Comparison of ENCODE assay signal across 8 cellular contexts in the genomic region with DNA sequence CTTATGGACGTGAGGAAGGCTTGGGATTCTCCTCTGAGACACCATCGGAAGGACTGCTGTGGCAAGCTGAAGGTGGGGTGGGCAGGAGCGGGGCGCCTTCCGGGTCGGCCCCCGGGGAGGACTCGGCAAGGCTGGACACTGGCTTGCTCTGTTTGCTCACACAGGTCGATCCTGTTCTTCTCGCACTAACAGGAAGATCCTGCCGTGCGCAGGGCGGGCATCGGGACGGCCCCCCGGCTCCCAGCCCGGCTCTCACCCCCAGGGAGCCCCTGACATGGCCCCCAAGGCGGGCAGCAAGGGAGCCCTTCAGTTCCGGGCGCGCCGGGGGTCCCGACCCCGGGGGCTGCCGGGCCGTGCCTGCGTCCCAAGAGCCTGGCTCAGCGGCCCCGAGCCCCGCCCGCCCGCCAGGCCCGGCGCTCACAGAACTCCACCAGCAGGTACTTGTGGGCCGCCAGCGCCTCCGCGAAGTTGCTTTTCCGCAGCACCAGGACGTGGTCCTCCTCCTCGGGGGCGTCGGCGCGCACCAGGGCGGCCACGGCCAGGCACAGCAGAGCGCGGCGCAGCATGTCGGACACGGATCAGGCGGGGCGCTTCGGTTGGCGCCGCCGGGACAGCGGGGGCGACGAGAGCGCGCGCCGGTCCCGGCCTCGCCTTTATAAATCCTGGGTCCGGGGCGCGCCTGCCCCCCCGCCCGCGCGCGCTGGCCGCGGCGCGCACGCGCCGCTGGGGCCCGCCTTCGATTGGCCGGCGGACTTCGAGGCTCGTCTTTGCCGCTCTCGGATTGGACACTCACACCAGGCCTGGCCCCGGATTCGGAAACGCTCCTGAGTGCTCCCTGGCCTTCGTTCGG. TPM values are rescaled to one million over a fixed set of nuclear protein-coding genes. Genes with fewer than 3 reads are reported as not detected.
DNase-seq lines count a peak whose midpoint lies in the region; ATAC-seq, FAIRE-seq and TF ChIP-seq lines count a peak whose summit lies in the region.

A gene (minus strand): TSS at position 630 of the 850 bp plus-strand sequence. CDS start 64 bp downstream, at position 566.

- CTCF ChIA-PET in HepG2 (lab: Yijun Ruan, JAX; ENCODE audit: low intra/inter-chr PET ratio, low total read pairs), result interaction anchor here (0.6 to 1.2 kb wide), 2 partner anchors 35 to 127 kb away, joined by 3 read pairs; no protein-coding TSS in a partner anchor

- H3F3A ChIP-seq in MM.1S (ENCODE audit: insufficient read depth, low read length), result peaks cover 22% of the 10 kb centered on the region; the same call in 1 of the 2 replicates

- H3K9me2 ChIP-seq in MM.1S (replicated peaks; ENCODE audit: insufficient read depth, low read length), result no peaks in the 10 kb centered on the region

- TF ChIP-seq RAD21 in HepG2 (CRISPR knock-in tag; IDR thresholded peaks at IDR 0.05), result peak; percentile 85

- peaks cover 53% of the 10 kb centered on the region for H3K36me3 Mint-ChIP-seq in stimulated activated naive CD8-positive, alpha-beta T cell treated with anti-CD3 and anti-CD28 coated beads, Interleukin-15, Interleukin-2, amounts not matched to agents 100 ng/mL and 50 ng/mL, for 24 hours (ENCODE audit: low read depth)

- H3K79me2 ChIP-seq in MM.1S (ENCODE audit: low read length), result peaks cover 87% of the 10 kb centered on the region
- H3K79me2 ChIP-seq in HepG2 (ENCODE audit: insufficient read depth, low read length), result peaks cover 81% of the 10 kb centered on the region

- H4K20me1 ChIP-seq in MM.1S (ENCODE audit: insufficient read depth, low read length) (peaks cover 3% of the 10 kb centered on the region; the same call in 1 of the 2 replicates), HepG2 (ENCODE audit: insufficient read depth, low read length) (peaks cover 35% of the 10 kb centered on the region)

- no peak for TF ChIP-seq EP300 in HepG2 (IDR thresholded peaks at IDR 0.05; ENCODE audit: low read depth in 2 of 2, low read length in 2 of 2)
- TF ChIP-seq EP300 in HepG2 (CRISPR knock-in tag; IDR thresholded peaks at IDR 0.05; ENCODE audit: borderline replicate concordance), result no peak; the same call in 1 of the 2 replicates

- ATAC-seq in GM19463 (IDR thresholded peaks at IDR 0.05; ENCODE audit: unreplicated experiment), result peak; percentile 74
- peak; percentile 11; the same call in 2 of the 3 replicates for ATAC-seq in HepG2

- POLR2A ChIA-PET in HepG2 (lab: Yijun Ruan, JAX), result interaction anchor here (0.7 to 3.7 kb wide), 49 partner anchors 9 to 246 kb away, joined by 3 to 40 read pairs (median 5); a partner anchor contains a TSS

- peak within 1 kb of the TSS; percentile 98 for H3K4me3 ChIP-seq in MM.1S (ENCODE audit: low read length)
- H3K4me3 ChIP-seq in breast epithelium, result peak within 1 kb of the TSS; percentile 93 to 100 (median 96)
- peak within 1 kb of the TSS; percentile 83 to 98 (median 90) for H3K4me3 ChIP-seq in HepG2 (replicated peaks in 1 of 3; ENCODE audit: insufficient read depth in 1 of 3, low read depth in 2 of 3, low read length in 3 of 3)

- no TSS peak for BruUV-seq in HepG2 (replicated peaks; lab: Mats Ljungman, UMichigan)

- intact Hi-C loops in breast epithelium (cut with DNase I; ENCODE audit: low total_unique reads) (no loop called here), HepG2 (cut with micrococcal nuclease; ENCODE audit: unreplicated experiment) (loop anchor here (5.0 kb wide), 1 partner anchor 38 kb away; no protein-coding TSS in a partner anchor)

- H3K4me1 Mint-ChIP-seq in stimulated activated naive CD8-positive, alpha-beta T cell treated with anti-CD3 and anti-CD28 coated beads, Interleukin-15, Interleukin-2, amounts not matched to agents 100 ng/mL and 50 ng/mL, for 24 hours (ENCODE audit: low read depth), result peaks cover 56% of the 10 kb centered on the region

- peak within 1 kb of the TSS; percentile 99 for H3K9ac ChIP-seq in MM.1S (ENCODE audit: low read length)
- peak within 1 kb of the TSS; percentile 97 for H3K9ac ChIP-seq in HepG2 (ENCODE audit: insufficient read depth, low read depth, low read length)

- H3K9me3 Mint-ChIP-seq in stimulated activated naive CD8-positive, alpha-beta T cell treated with anti-CD3 and anti-CD28 coated beads, Interleukin-15, Interleukin-2, amounts not matched to agents 100 ng/mL and 50 ng/mL, for 24 hours, result no peaks in the 10 kb centered on the region

- H3K4me1 ChIP-seq in MM.1S (ENCODE audit: low read length) (peaks cover 14% of the 10 kb centered on the region), breast epithelium (peaks cover 10 to 15% of the 10 kb centered on the region in 2 donors), HepG2 (ENCODE audit: insufficient read depth, low read length) (peaks cover 77% of the 10 kb centered on the region)

- TF ChIP-seq CTCF in MM.1S (IDR thresholded peaks at IDR 0.05; ENCODE audit: low read length) (no peak), breast epithelium (IDR thresholded peaks at IDR 0.05) (no peak), HepG2 (CRISPR knock-in tag; IDR thresholded peaks at IDR 0.05) (no peak)

- FAIRE-seq in HepG2 (lab: Jason Lieb, UNC), result no peak

- H3K27ac ChIP-seq in MM.1S (ENCODE audit: low read length) (peak within 1 kb of the TSS; percentile 97), breast epithelium (peak within 1 kb of the TSS; percentile 98), HepG2 (ENCODE audit: extremely low read length, insufficient read depth, low read length) (peak within 1 kb of the TSS; percentile 94)

- no peaks in the 10 kb centered on the region for H3K9me3 ChIP-seq in MM.1S (replicated peaks; ENCODE audit: insufficient read depth, low read length)
- H3K9me3 ChIP-seq in breast epithelium, result no peaks in the 10 kb centered on the region
- H3K9me3 ChIP-seq in HepG2 (ENCODE audit: low read length), result no peaks in the 10 kb centered on the region

- peak; percentile 12 for DNase-seq in AG20443 (ENCODE audit: low spot score)
- DNase-seq in MM.1S, result no peak
- DNase-seq in breast epithelium (ENCODE audit: low spot score in 2 of 2), result no peak
- DNase-seq in HepG2 (ENCODE audit: low spot score), result no peak
- no peak for DNase-seq in germinal center (ENCODE audit: low spot score)
- DNase-seq in effector CD8-positive, alpha-beta T cell (lab: John Stamatoyannopoulos, UW), result no peak

- peak within 1 kb of the TSS; percentile 78 for H3K4me2 ChIP-seq in MM.1S (ENCODE audit: low read depth, low read length)
- peak within 1 kb of the TSS; percentile 99 for H3K4me2 ChIP-seq in HepG2 (ENCODE audit: low read depth, low read length)

- H3K36me3 ChIP-seq in MM.1S (replicated peaks; ENCODE audit: insufficient read depth, low read length) (peaks cover 9% of the 10 kb centered on the region), breast epithelium (no peaks in the 10 kb centered on the region), HepG2 (replicated peaks in 1 of 2; ENCODE audit: control insufficient read depth in 1 of 2, insufficient read depth in 2 of 2, low read length in 2 of 2) (peaks cover 22 to 51% of the 10 kb centered on the region in 2 experiments)

- H2AFZ ChIP-seq in MM.1S (ENCODE audit: low read length) (peak within 1 kb of the TSS; percentile 75), HepG2 (ENCODE audit: low read length) (no peak within 1 kb of the TSS)

- in situ Hi-C loops in HepG2 (cut with HindIII; ENCODE audit: extremely low pct_ligation_motif_present, low pct_unique_long_range_greater_than_20kb), result no loop called here

- H3K27ac Mint-ChIP-seq in stimulated activated naive CD8-positive, alpha-beta T cell treated with anti-CD3 and anti-CD28 coated beads, Interleukin-15, Interleukin-2, amounts not matched to agents 100 ng/mL and 50 ng/mL, for 24 hours, result peak within 1 kb of the TSS; percentile 97

- no peak for TF ChIP-seq POLR2A in breast epithelium (IDR thresholded peaks at IDR 0.05)
- TF ChIP-seq POLR2A in HepG2 (IDR thresholded peaks at IDR 0.05; ENCODE audit: insufficient read depth in 1 of 2, low read depth in 2 of 2, low read length in 2 of 2), result peak in 1 of 2 experiments; percentile 97; a peak in 2 of 4 replicates

- under 1% methylated on average over 38 of the region's 95 CpGs for WGBS in HepG2 (ENCODE audit: low lambda C conversion rate)

- peaks cover 3% of the 10 kb centered on the region for H3K27me3 Mint-ChIP-seq in stimulated activated naive CD8-positive, alpha-beta T cell treated with anti-CD3 and anti-CD28 coated beads, Interleukin-15, Interleukin-2, amounts not matched to agents 100 ng/mL and 50 ng/mL, for 24 hours

- no peaks in the 10 kb centered on the region for H3K27me3 ChIP-seq in MM.1S (replicated peaks; ENCODE audit: insufficient read depth, low read length)
- no peaks in the 10 kb centered on the region for H3K27me3 ChIP-seq in breast epithelium
- no peaks in the 10 kb centered on the region; a peak in 1 of 5 replicates for H3K27me3 ChIP-seq in HepG2 (ENCODE audit: control insufficient read depth in 1 of 2, insufficient read depth in 2 of 2, low read length in 2 of 2)

- peak within 1 kb of the TSS; percentile 97 for H3K4me3 Mint-ChIP-seq in stimulated activated naive CD8-positive, alpha-beta T cell treated with anti-CD3 and anti-CD28 coated beads, Interleukin-15, Interleukin-2, amounts not matched to agents 100 ng/mL and 50 ng/mL, for 24 hours

TF ChIP-seq in HepG2, 621 proteins besides CTCF, POLR2A, EP300 and RAD21 (continues in another document):
- peak; percentile 89; the same call in 1 of the 2 replicates for TF ChIP-seq ZNF550 (CRISPR knock-in tag; IDR thresholded peaks at IDR 0.05; ENCODE audit: borderline replicate concordance)

RNA-seq across cellular contexts. Expression of the gene that starts here (rescaled TPM):
- 100 to 1,000 TPM; 374 to 475 (median 466) TPM for total RNA-seq in breast epithelium
- total RNA-seq in HepG2 (2016; rRNA removed; fragmentation: Illumina TruSeq; extraction: Trizol), result 337 and 782 TPM in 2 replicates
- 162 and 167 TPM in 2 replicates for total RNA-seq in HepG2 (2016; cell fraction: cytosol; rRNA removed; fragmentation: Illumina TruSeq; extraction: Trizol; ENCODE audit: low read depth)
- total RNA-seq in HepG2 (2016; cell fraction: insoluble cytoplasmic fraction; rRNA removed; fragmentation: Illumina TruSeq; extraction: Trizol), result 282 and 813 TPM in 2 replicates
- 299 and 300 TPM in 2 replicates for total RNA-seq in HepG2 (2016; cell fraction: membrane; rRNA removed; fragmentation: Illumina TruSeq; extraction: Trizol)
- 801 and 884 TPM in 2 replicates for total RNA-seq in HepG2 (2016; cell fraction: nucleus; rRNA removed; fragmentation: Illumina TruSeq; extraction: Trizol)
- 181 and 185 TPM in 2 replicates for polyA plus RNA-seq in HepG2 (2011; rRNA removed)
- 150 and 176 TPM in 2 replicates for polyA plus RNA-seq in HepG2 (2011; cell fraction: cytosol; rRNA removed)
- polyA plus RNA-seq in HepG2 (2011; cell fraction: nucleus; rRNA removed), result 517 and 557 TPM in 2 replicates
- polyA plus RNA-seq in HepG2 (2012), result 1,462 and 1,524 TPM in 2 replicates
- polyA plus RNA-seq in HepG2 (2016; cell fraction: cytosol; fragmentation: Illumina TruSeq; extraction: Trizol; ENCODE audit: low read depth), result 236 TPM in 2 replicates
- 494 and 566 TPM in 2 replicates for polyA plus RNA-seq in HepG2 (2016; cell fraction: insoluble cytoplasmic fraction; fragmentation: Illumina TruSeq; extraction: Trizol; ENCODE audit: low read depth)
- polyA plus RNA-seq in HepG2 (2016; cell fraction: membrane; fragmentation: Illumina TruSeq; extraction: Trizol; ENCODE audit: low read depth), result 378 and 399 TPM in 2 replicates
- polyA plus RNA-seq in HepG2 (2016; cell fraction: nucleus; fragmentation: Illumina TruSeq; extraction: Trizol; ENCODE audit: insufficient read depth, low read depth), result 2,290 and 2,428 TPM in 2 replicates
- polyA minus RNA-seq in HepG2 (2011; rRNA and poly(A)+ RNA removed; ENCODE audit: low replicate concordance), result 90.8 and 213 TPM in 2 replicates
- polyA minus RNA-seq in HepG2 (2011; cell fraction: cytosol; rRNA and poly(A)+ RNA removed), result 303 and 378 TPM in 2 replicates
- polyA minus RNA-seq in HepG2 (2011; cell fraction: nucleus; rRNA and poly(A)+ RNA removed), result 250 and 278 TPM in 2 replicates
